10 cellular contexts compared by ENCODE assay signal in the genomic region with DNA sequence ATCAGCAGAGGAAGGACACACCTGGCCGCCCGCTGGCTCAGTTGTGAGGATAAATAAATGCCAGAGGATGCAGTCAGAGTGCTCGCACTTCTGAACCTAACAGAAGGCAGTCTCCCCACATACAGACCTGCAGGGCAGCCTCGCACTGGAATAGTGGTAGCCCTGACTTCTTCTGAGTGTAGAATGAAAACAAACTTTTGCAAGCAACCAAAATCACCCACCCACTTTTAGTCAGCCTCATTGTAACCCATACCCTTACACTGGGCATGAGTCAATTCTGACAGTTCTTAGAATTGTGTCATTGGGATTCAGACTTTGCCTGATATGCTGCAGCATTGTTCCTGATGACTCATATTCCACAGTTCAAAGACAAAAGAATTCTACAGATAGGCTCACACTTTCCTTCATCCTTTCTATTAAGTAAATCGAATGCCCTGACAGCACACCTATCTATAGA.
DNase-seq lines count a peak whose midpoint lies in the region; ATAC-seq, FAIRE-seq and TF ChIP-seq lines count a peak whose summit lies in the region.
"Had no signal": no experiment of that assay in that cellular context is flagged by ENCODE, and none has a peak within 500 bp of the region (broad histone marks: within the 10 kb centered on the region; RNA-seq: fewer than 3 reads in every experiment).

No MANE protein-coding gene starts in this region.

- peak; percentile 61 for FAIRE-seq in A549 (lab: Jason Lieb, UNC)

- no peak overlapping the region for H3K18ac ChIP-seq in neuronal stem cell (ENCODE audit: low read length)

- TF ChIP-seq RAD21 in A549 (conservative IDR thresholded peaks at IDR 0.05 in 1 of 2, IDR thresholded peaks at IDR 0.05 in 1 of 2), result no peak

- H3K27ac ChIP-seq in A549 (no peak overlapping the region), left lung (no peak overlapping the region), neuronal stem cell (replicated peaks; ENCODE audit: low read length) (no peak overlapping the region)
- H3K27ac ChIP-seq: skin epidermis had no signal

- H3K27me3 ChIP-seq in left lung (no peaks in the 10 kb centered on the region), neuronal stem cell (ENCODE audit: control insufficient read depth in 3 of 3, insufficient read depth in 3 of 3, low read depth in 1 of 3, low read length in 3 of 3) (no peaks in the 10 kb centered on the region)

- no peak overlapping the region for H4K91ac ChIP-seq in neuronal stem cell (ENCODE audit: low read depth, low read length, poor library complexity)

- intact Hi-C loops in left lung (cut with DNase I), result no loop called here

- no peak overlapping the region for H3K4ac ChIP-seq in neuronal stem cell (ENCODE audit: low read length)

- WGBS in A549 (ENCODE audit: missing lambda C conversion rate), result 57% methylated on average over 5 of the region's 5 CpGs
- WGBS in neuronal stem cell (ENCODE audit: extremely low coverage in 2 of 2, insufficient read length in 2 of 2, insufficient replicate concordance in 1 of 2), 2 donors, result no CpG with 5 or more reads among the region's 5 CpGs

- TF ChIP-seq CTCF in A549 (IDR thresholded peaks at IDR 0.05) (no peak), left lung (IDR thresholded peaks at IDR 0.05) (no peak)

- no peak for TF ChIP-seq EP300 in A549 (IDR thresholded peaks at IDR 0.05)

- no peak overlapping the region for H2BK5ac ChIP-seq in neuronal stem cell (ENCODE audit: low read length)

- ATAC-seq in A549 (peak; percentile 83 to 88), left lung (peak; percentile 36), HG03175 (IDR thresholded peaks at IDR 0.05; ENCODE audit: unreplicated experiment) (no peak), GM21786 (IDR thresholded peaks at IDR 0.05; ENCODE audit: unreplicated experiment) (no peak)

- H3K36me3 ChIP-seq in left lung, result no peaks in the 10 kb centered on the region
- H3K36me3 ChIP-seq in neuronal stem cell (replicated peaks in 1 of 2; ENCODE audit: control insufficient read depth in 2 of 2, insufficient read depth in 2 of 2, low read length in 2 of 2), result no peaks in the 10 kb centered on the region

- POLR2A ChIA-PET in A549 (lab: Yijun Ruan, JAX), result no interaction called here

- H2BK12ac ChIP-seq in neuronal stem cell (ENCODE audit: low read length), result no peak overlapping the region

- no peak overlapping the region for H2BK120ac ChIP-seq in neuronal stem cell (ENCODE audit: low read depth, low read length)

- H3K23ac ChIP-seq in neuronal stem cell (ENCODE audit: low read depth, low read length, poor library complexity), result no peak overlapping the region

- H3K9ac ChIP-seq in neuronal stem cell (ENCODE audit: low read depth, low read length, poor library complexity), result no peak overlapping the region

- no peaks in the 10 kb centered on the region for H3K79me1 ChIP-seq in neuronal stem cell (ENCODE audit: low read depth, low read length)

- peaks cover 9% of the 10 kb centered on the region; the same call in 2 of the 3 replicates for H3K4me1 ChIP-seq in A549
- H3K4me1 ChIP-seq in left lung, result no peaks in the 10 kb centered on the region
- H3K4me1 ChIP-seq in neuronal stem cell (ENCODE audit: control insufficient read depth in 2 of 2, insufficient read depth in 1 of 2, low read depth in 1 of 2, low read length in 2 of 2), result peaks cover 0 to 12% of the 10 kb centered on the region in 2 donors

- no peak overlapping the region for H2BK15ac ChIP-seq in neuronal stem cell (ENCODE audit: low read length)

- CTCF ChIA-PET in A549 (lab: Yijun Ruan, JAX), result no interaction called here

- no peaks in the 10 kb centered on the region for H3K9me3 ChIP-seq in A549
- H3K9me3 ChIP-seq in left lung, result no peaks in the 10 kb centered on the region
- H3K9me3 ChIP-seq in neuronal stem cell (replicated peaks in 1 of 2; ENCODE audit: control insufficient read depth in 2 of 2, insufficient read depth in 1 of 2, low read depth in 1 of 2, low read length in 2 of 2), result no peaks in the 10 kb centered on the region

- no peak overlapping the region for H2AFZ ChIP-seq in neuronal stem cell (ENCODE audit: low read length)

- H3K4me2 ChIP-seq in A549, result peak overlapping the region; percentile 31; the same call in 1 of the 3 replicates
- no peak overlapping the region for H3K4me2 ChIP-seq in neuronal stem cell (ENCODE audit: insufficient read depth, low read length, poor library complexity, severe bottlenecking)

- H3K4me3 ChIP-seq in A549, result no peak overlapping the region
- H3K4me3 ChIP-seq in left lung, result no peak overlapping the region
- no peak overlapping the region for H3K4me3 ChIP-seq in neuronal stem cell (ENCODE audit: low read length in 2 of 2)
- H3K4me3 ChIP-seq: skin epidermis had no signal

- no peak for TF ChIP-seq POLR2A in A549 (IDR thresholded peaks at IDR 0.05; ENCODE audit: low read length)

- H4K8ac ChIP-seq in neuronal stem cell (ENCODE audit: low read depth, low read length), result no peak overlapping the region

- DNase-seq in A549 (ENCODE audit: low read depth in 1 of 2, low spot score in 1 of 2) (peak; percentile 21 to 31), HS-5 (ENCODE audit: low read depth) (peak; percentile 82), amniotic stem cell (lab: John Stamatoyannopoulos, UW) (peak; percentile 27), left lung (peak in 1 of 2 donors; percentile 61), middle frontal gyrus (ENCODE audit: extremely low spot score, low spot score) (no peak), neuronal stem cell (ENCODE audit: low spot score) (no peak)
- DNase-seq: activated B cell treated with CpG ODN at 0.5 μM for 24 hours had no signal

- no peak overlapping the region for H2AK5ac ChIP-seq in neuronal stem cell (ENCODE audit: low read depth, low read length)

- no peak overlapping the region for H3K14ac ChIP-seq in neuronal stem cell (ENCODE audit: low read length)

TF ChIP-seq in A549, 52 proteins besides CTCF, POLR2A, EP300 and RAD21:
- TF ChIP-seq FOSL2 (IDR thresholded peaks at IDR 0.05) (peak; percentile 29; the same call in 1 of the 2 replicates), FOSL2 (CRISPR knock-in tag; IDR thresholded peaks at IDR 0.05) (peak; percentile 83), EHF (CRISPR knock-in tag; IDR thresholded peaks at IDR 0.05) (no peak)

Comparison
In these comparisons a context has a peak if more than half of its experiments do, and no peak if none do; other contexts are left out.
1. ATAC-seq: peak in A549 (2 of 2) and left lung (single experiment); none in HG03175 (single experiment) and GM21786 (single experiment).
2. DNase-seq: peak in A549 (2 of 2), HS-5 (single experiment) and amniotic stem cell (single experiment); none in middle frontal gyrus (single experiment) and neuronal stem cell (single experiment).